24 cellular contexts compared by ENCODE assay signal in the genomic region with DNA sequence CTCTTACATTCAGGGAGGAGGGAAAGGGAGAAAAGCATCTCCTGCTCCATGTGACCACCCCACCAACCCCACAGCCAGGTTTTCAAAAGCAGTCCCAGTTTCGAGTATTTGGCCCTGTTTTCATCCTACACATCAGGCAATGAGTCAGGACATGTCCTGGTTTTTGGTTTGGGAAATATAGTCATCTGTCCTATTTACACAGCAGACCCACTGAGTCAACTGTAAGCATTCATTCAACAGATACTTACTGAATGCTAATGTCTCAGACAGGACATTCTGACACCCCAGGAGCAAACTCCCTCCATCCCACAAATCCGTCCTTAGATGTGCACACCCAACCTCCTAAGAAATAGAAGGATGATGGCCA. TPM values are rescaled to one million over a fixed set of nuclear protein-coding genes. Genes with fewer than 3 reads are reported as not detected.
"Had no signal": no experiment of that assay in that cellular context is flagged by ENCODE, and none has a peak within 500 bp of the region (broad histone marks: within the 10 kb centered on the region; RNA-seq: fewer than 3 reads in every experiment).

No MANE protein-coding gene starts in this region.

- H3K36me3 Mint-ChIP-seq: naive thymus-derived CD4-positive, alpha-beta T cell; stimulated activated effector memory CD8-positive, alpha-beta T cell treated with anti-CD3 and anti-CD28 coated beads, Interleukin-12 subunit alpha, Interleukin-12 subunit beta, amount 100 ng/mL, for 72 hours; T-cell had no signal

- H3K36me3 ChIP-seq: ascending aorta, esophagus muscularis mucosa, left lung, ovary, stomach had no signal

- H3K4me1 Mint-ChIP-seq: T-cell had no signal

- H3K4me3 ChIP-seq: ascending aorta, esophagus muscularis mucosa, left lung, mucosa of descending colon, ovary, psoas muscle, SK-N-MC, stomach had no signal

- DNase-seq: activated B cell treated with CpG ODN at 0.5 μM for 24 hours; activated CD4-positive, alpha-beta T cell treated with anti-CD3 and anti-CD28 coated beads for 48 hours; activated CD8-positive, alpha-beta T cell treated with anti-CD3 and anti-CD28 coated beads for 36 hours; activated naive CD4-positive, alpha-beta T cell treated with anti-CD3 and anti-CD28 coated beads, Interleukin-2, amount 50 U/mL, for 16 hours; activated T-cell treated with anti-CD3 and anti-CD28 coated beads, Interleukin-2, amount 50 U/mL, for 24 hours; cortex of kidney; head of caudate nucleus; mucosa of descending colon; naive thymus-derived CD4-positive, alpha-beta T cell; ovary; small intestine; stimulated activated CD4-positive, alpha-beta T cell treated with anti-CD3 and anti-CD28 coated beads, Interleukin-4, amount 100 ng/mL, for 24 hours; stomach; T-cell had no signal

- H3K27ac Mint-ChIP-seq: activated B cell treated with CpG ODN at 0.5 μM for 24 hours; activated CD8-positive, alpha-beta T cell treated with anti-CD3 and anti-CD28 coated beads for 36 hours; activated T-cell treated with anti-CD3 and anti-CD28 coated beads, Interleukin-2, amount 50 U/mL, for 24 hours; naive thymus-derived CD4-positive, alpha-beta T cell; stimulated activated effector memory CD8-positive, alpha-beta T cell treated with anti-CD3 and anti-CD28 coated beads, Interleukin-12 subunit alpha, Interleukin-12 subunit beta, amount 100 ng/mL, for 72 hours; T-cell had no signal

- H3K9me3 Mint-ChIP-seq: activated B cell treated with CpG ODN at 0.5 μM for 24 hours; activated CD8-positive, alpha-beta T cell treated with anti-CD3 and anti-CD28 coated beads for 36 hours; activated T-cell treated with anti-CD3 and anti-CD28 coated beads, Interleukin-2, amount 50 U/mL, for 24 hours; stimulated activated effector memory CD8-positive, alpha-beta T cell treated with anti-CD3 and anti-CD28 coated beads, Interleukin-12 subunit alpha, Interleukin-12 subunit beta, amount 100 ng/mL, for 72 hours; T-cell had no signal

- H3K4me1 ChIP-seq: ascending aorta, esophagus muscularis mucosa, left lung, psoas muscle, stomach had no signal

- H3K27ac ChIP-seq: ascending aorta, esophagus muscularis mucosa, left lung, ovary, psoas muscle, SK-N-MC, stomach had no signal

- H3K27me3 ChIP-seq: ascending aorta, esophagus muscularis mucosa, ovary had no signal

- ATAC-seq: activated CD8-positive, alpha-beta T cell treated with anti-CD3 and anti-CD28 coated beads for 36 hours; left lung; naive thymus-derived CD4-positive, alpha-beta T cell; psoas muscle; stimulated activated effector memory CD8-positive, alpha-beta T cell treated with anti-CD3 and anti-CD28 coated beads, Interleukin-12 subunit alpha, Interleukin-12 subunit beta, amount 100 ng/mL, for 72 hours; T-cell had no signal

- H3K9me3 ChIP-seq: ascending aorta, esophagus muscularis mucosa, left lung, mucosa of descending colon, ovary, psoas muscle, stomach had no signal

- H3K4me3 Mint-ChIP-seq: activated B cell treated with CpG ODN at 0.5 μM for 24 hours; activated CD8-positive, alpha-beta T cell treated with anti-CD3 and anti-CD28 coated beads for 36 hours; activated T-cell treated with anti-CD3 and anti-CD28 coated beads, Interleukin-2, amount 50 U/mL, for 24 hours; naive thymus-derived CD4-positive, alpha-beta T cell; stimulated activated effector memory CD8-positive, alpha-beta T cell treated with anti-CD3 and anti-CD28 coated beads, Interleukin-12 subunit alpha, Interleukin-12 subunit beta, amount 100 ng/mL, for 72 hours; T-cell had no signal

RNA-seq across cellular contexts. Expression of gene IGDCC3, which starts 32.9 kb away (rescaled TPM):
- total RNA-seq: activated B cell treated with CpG ODN at 0.5 μM for 24 hours; activated CD8-positive, alpha-beta T cell treated with anti-CD3 and anti-CD28 coated beads for 36 hours; ascending aorta; naive thymus-derived CD4-positive, alpha-beta T cell; psoas muscle had no signal
- polyA plus RNA-seq: naive thymus-derived CD4-positive, alpha-beta T cell; psoas muscle had no signal

RNA-seq across cellular contexts. Expression of gene RNU5B-1, which starts 40.4 kb away (rescaled TPM):
- total RNA-seq: activated B cell treated with CpG ODN at 0.5 μM for 24 hours; activated CD8-positive, alpha-beta T cell treated with anti-CD3 and anti-CD28 coated beads for 36 hours; ascending aorta; esophagus muscularis mucosa; fibroblast of villous mesenchyme; stomach had no signal
- polyA plus RNA-seq: naive thymus-derived CD4-positive, alpha-beta T cell; ovary; psoas muscle; small intestine; stomach; thymus; urinary bladder had no signal

RNA-seq across cellular contexts. Expression of gene RNU5A-1, which starts 49.0 kb away (rescaled TPM):
- total RNA-seq: activated B cell treated with CpG ODN at 0.5 μM for 24 hours; activated CD8-positive, alpha-beta T cell treated with anti-CD3 and anti-CD28 coated beads for 36 hours; ascending aorta; esophagus muscularis mucosa; fibroblast of villous mesenchyme; kidney; left lung; mucosa of descending colon; naive thymus-derived CD4-positive, alpha-beta T cell; ovary; psoas muscle; stomach; T-cell; urinary bladder had no signal
- polyA plus RNA-seq: naive thymus-derived CD4-positive, alpha-beta T cell; ovary; psoas muscle; small intestine; stomach; thymus; urinary bladder had no signal
